7 cellular contexts compared by ENCODE assay signal in the genomic region with DNA sequence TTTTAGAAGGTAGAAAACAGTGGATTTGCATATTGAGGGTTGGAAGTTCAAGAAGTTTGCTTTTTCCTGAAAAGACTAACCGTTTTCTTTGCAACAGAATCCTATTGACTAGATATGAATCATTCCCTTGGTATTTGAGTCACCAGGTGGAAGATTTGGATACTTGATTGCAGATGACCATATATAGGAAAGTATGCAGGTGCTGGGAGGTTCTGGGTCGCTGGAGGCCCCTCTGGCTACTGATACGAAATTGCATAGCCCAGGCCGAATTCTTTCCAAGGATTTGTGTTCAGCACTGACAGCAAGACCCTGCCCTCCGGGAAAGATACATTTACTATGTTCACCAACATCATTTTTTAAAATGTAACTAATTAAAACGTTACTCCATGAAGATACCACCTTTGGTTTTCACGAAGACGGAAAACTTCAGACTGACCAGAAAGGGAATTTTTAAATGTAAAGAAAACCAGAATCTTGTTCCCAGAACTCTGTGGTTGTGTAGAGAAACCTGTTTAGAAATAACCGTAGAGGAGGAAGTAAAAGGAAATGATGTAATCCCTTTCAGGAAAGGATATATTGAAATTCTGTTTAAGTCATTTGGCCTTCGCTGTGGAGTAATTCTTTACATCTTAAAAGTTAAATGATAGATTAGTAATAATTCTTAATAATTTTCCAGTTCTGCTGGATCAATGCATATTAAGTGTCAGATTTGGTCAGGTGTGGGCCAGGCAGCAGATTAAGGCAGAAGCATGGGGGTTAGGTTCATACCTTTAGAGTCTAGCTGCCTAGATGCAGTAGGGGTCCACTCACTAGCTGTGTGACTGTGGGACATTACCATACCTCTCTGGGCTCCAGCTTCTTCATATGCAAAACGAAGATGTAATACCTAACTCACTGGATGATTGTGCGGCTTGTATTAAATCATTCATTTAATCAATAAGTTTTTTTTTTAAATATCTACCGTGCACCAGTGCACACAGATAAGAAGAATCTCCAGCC. TPM values are rescaled to one million over a fixed set of nuclear protein-coding genes. Genes with fewer than 3 reads are reported as not detected.
DNase-seq lines count a peak whose midpoint lies in the region; ATAC-seq and TF ChIP-seq lines count a peak whose summit lies in the region.

No MANE protein-coding gene starts in this region.

- peaks cover 11% of the 10 kb centered on the region for H3K4me1 Mint-ChIP-seq in activated CD8-positive, alpha-beta memory T cell treated with anti-CD3 and anti-CD28 coated beads, Interleukin-2, amount 10 ng/mL, durations not matched to agents 7 days and 5 days

- H3K36me3 ChIP-seq in HUES6 (ENCODE audit: control insufficient read depth, insufficient read depth, low read length) (peaks cover 29% of the 10 kb centered on the region; the same call in 1 of the 2 replicates), SJSA1 (peaks cover 25% of the 10 kb centered on the region)

- no peak overlapping the region for H3K27ac Mint-ChIP-seq in activated CD8-positive, alpha-beta memory T cell treated with anti-CD3 and anti-CD28 coated beads, Interleukin-2, amount 10 ng/mL, durations not matched to agents 7 days and 5 days

- peaks cover 59% of the 10 kb centered on the region for H3K27me3 Mint-ChIP-seq in activated CD8-positive, alpha-beta memory T cell treated with anti-CD3 and anti-CD28 coated beads, Interleukin-2, amount 10 ng/mL, durations not matched to agents 7 days and 5 days

- H3K4me1 ChIP-seq in HUES6 (ENCODE audit: control insufficient read depth, insufficient read depth, low read length) = peaks cover 29% of the 10 kb centered on the region
- peaks cover 43% of the 10 kb centered on the region for H3K4me1 ChIP-seq in SJSA1 (replicated peaks)

- no peak for ATAC-seq in activated CD8-positive, alpha-beta memory T cell treated with anti-CD3 and anti-CD28 coated beads, Interleukin-2, amount 10 ng/mL, durations not matched to agents 7 days and 5 days
- no peak for ATAC-seq in GM18519 (IDR thresholded peaks at IDR 0.05; ENCODE audit: low FRiP score, unreplicated experiment)
- ATAC-seq in HG02840 (IDR thresholded peaks at IDR 0.05; ENCODE audit: low FRiP score, unreplicated experiment) = no peak

- peak overlapping the region; percentile 84 for H3K27ac ChIP-seq in HUES6 (ENCODE audit: low read depth, low read length)
- peak overlapping the region; percentile 93 for H3K27ac ChIP-seq in SJSA1

- H3K4me3 ChIP-seq in HUES6 (ENCODE audit: low read depth, low read length) (peak overlapping the region; percentile 63), SJSA1 (peak overlapping the region; percentile 69), retinal pigment epithelial cell (ENCODE audit: low read length) (peak overlapping the region; percentile 68)

- peak overlapping the region; percentile 90 for H3K9ac ChIP-seq in HUES6 (ENCODE audit: low read length)

- CTCF ChIA-PET in activated CD8-positive, alpha-beta memory T cell treated with anti-CD3 and anti-CD28 coated beads, Interleukin-2, amount 10 ng/mL, durations not matched to agents 7 days and 5 days (lab: Charles Lee) = no interaction called here

- no peak for TF ChIP-seq CTCF in retinal pigment epithelial cell (conservative IDR thresholded peaks at IDR 0.05; ENCODE audit: low read depth, low read length)

- H3K27me3 ChIP-seq in HUES6 (ENCODE audit: control insufficient read depth, insufficient read depth, low read length) (peaks cover 26% of the 10 kb centered on the region), SJSA1 (replicated peaks) (no peaks in the 10 kb centered on the region)

- H3K9me3 Mint-ChIP-seq in activated CD8-positive, alpha-beta memory T cell treated with anti-CD3 and anti-CD28 coated beads, Interleukin-2, amount 10 ng/mL, durations not matched to agents 7 days and 5 days (ENCODE audit: low read depth) = no peaks in the 10 kb centered on the region

- no peak overlapping the region for H3K4me3 Mint-ChIP-seq in activated CD8-positive, alpha-beta memory T cell treated with anti-CD3 and anti-CD28 coated beads, Interleukin-2, amount 10 ng/mL, durations not matched to agents 7 days and 5 days

- H3K9me3 ChIP-seq in HUES6 (ENCODE audit: control insufficient read depth, insufficient read depth, low read depth, low read length) = no peaks in the 10 kb centered on the region
- no peaks in the 10 kb centered on the region for H3K9me3 ChIP-seq in SJSA1 (replicated peaks)

- no peaks in the 10 kb centered on the region for H3K36me3 Mint-ChIP-seq in activated CD8-positive, alpha-beta memory T cell treated with anti-CD3 and anti-CD28 coated beads, Interleukin-2, amount 10 ng/mL, durations not matched to agents 7 days and 5 days

- DNase-seq in SJSA1 (ENCODE audit: low read depth in 1 of 2, low spot score in 2 of 2) (peak in 1 of 2 experiments; percentile 55), glomerular visceral epithelial cell (ENCODE audit: extremely low spot score) (peak; percentile 83), retinal pigment epithelial cell (ENCODE audit: low read depth) (peak; percentile 50)
- DNase-seq in activated CD8-positive, alpha-beta memory T cell treated with anti-CD3 and anti-CD28 coated beads, Interleukin-2, amount 10 ng/mL, durations not matched to agents 7 days and 5 days = no peak

RNA-seq across cellular contexts. Expression of gene ANXA3, which starts 1.1 kb away (rescaled TPM):
- total RNA-seq in SJSA1 (2014; rRNA removed; shearing (Covaris generic)) = 87.5 and 125 TPM in 2 replicates
- total RNA-seq in activated CD8-positive, alpha-beta memory T cell treated with anti-CD3 and anti-CD28 coated beads, Interleukin-2, amount 10 ng/mL, durations not matched to agents 7 days and 5 days = 1 to 10 TPM in 1 of 2 experiments, under 1 TPM in 1; 0.41 to 7.4 TPM

Comparison
In these comparisons a context has a peak if more than half of its experiments do, and no peak if none do; other contexts are left out.
1. RNA of gene ANXA3, which starts 1.1 kb away (total RNA-seq): 87.5 to 125 TPM in SJSA1; 0.41 to 7.4 TPM in activated CD8-positive, alpha-beta memory T cell treated with anti-CD3 and anti-CD28 coated beads, Interleukin-2, amount 10 ng/mL, durations not matched to agents 7 days and 5 days; every median in the first group is over 10 times any median in the second.
2. Peak in every context shown above with its lines, with median percentiles within 50 percentile points of each other: H3K4me3 ChIP-seq.